Comparison of ENCODE assay signal across 9 cellular contexts in the genomic region with DNA sequence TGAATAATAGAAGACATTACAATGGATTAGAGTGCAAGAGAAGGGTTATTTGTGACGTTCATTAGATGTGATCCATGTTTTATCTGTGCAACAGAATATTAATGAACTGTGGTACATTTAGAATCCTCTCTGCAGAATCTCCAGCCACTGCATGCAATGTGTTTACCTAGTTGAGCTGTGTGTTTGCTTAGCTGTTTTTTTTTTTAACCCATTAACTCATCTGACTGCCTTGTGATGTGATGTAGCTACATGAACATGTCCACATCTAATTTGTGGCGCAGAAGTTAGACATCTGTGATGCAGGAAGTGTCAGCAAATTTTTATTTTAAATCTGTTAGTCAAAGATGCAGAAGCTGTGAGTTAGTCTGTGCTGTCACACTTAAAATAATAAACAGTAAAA.
DNase-seq lines count a peak whose midpoint lies in the region; ATAC-seq and TF ChIP-seq lines count a peak whose summit lies in the region.
"Had no signal": no experiment of that assay in that cellular context is flagged by ENCODE, and none has a peak within 500 bp of the region (broad histone marks: within the 10 kb centered on the region; RNA-seq: fewer than 3 reads in every experiment).

No MANE protein-coding gene starts in this region.

- WGBS in aorta, 2 donors = 15 to 22% methylated on average over 2 of the region's 2 CpGs

- H3K27me3 ChIP-seq in cardiac muscle cell (no peaks in the 10 kb centered on the region), dorsolateral prefrontal cortex (no peaks in the 10 kb centered on the region), aorta (ENCODE audit: control insufficient read depth in 1 of 2, insufficient read depth in 2 of 2, low read length in 1 of 2) (no peaks in the 10 kb centered on the region)

- H3K4me3 ChIP-seq in cardiac muscle cell (peak overlapping the region; percentile 36), dorsolateral prefrontal cortex (peak overlapping the region; percentile 16 to 72 (median 55)), aorta (ENCODE audit: low read length in 2 of 2) (peak overlapping the region; percentile 51 to 92)

- intact Hi-C loops in Right ventricle myocardium inferior (cut with DNase I) = loop anchor here (5.0 kb wide), 3 partner anchors 67 to 132 kb away; no protein-coding TSS in a partner anchor
- intact Hi-C loops in dorsolateral prefrontal cortex (cut with DNase I) = no loop called here
- intact Hi-C loops in aorta (cut with DNase I) = loop anchor here in 1 of 2 donors (2.0 kb wide), 1 partner anchor 45 kb away; no protein-coding TSS in a partner anchor
- intact Hi-C loops in activated naive CD4-positive, alpha-beta T cell treated with anti-CD3 and anti-CD28 coated beads for 36 hours (cut with micrococcal nuclease) = no loop called here

- H3K27me3 Mint-ChIP-seq in mesothelial cell of epicardium (ENCODE audit: low read depth) = no peaks in the 10 kb centered on the region
- H3K27me3 Mint-ChIP-seq in activated naive CD4-positive, alpha-beta T cell treated with anti-CD3 and anti-CD28 coated beads for 36 hours (ENCODE audit: low read depth) = peaks cover 3% of the 10 kb centered on the region

- CTCF ChIA-PET in activated naive CD4-positive, alpha-beta T cell treated with anti-CD3 and anti-CD28 coated beads for 36 hours (lab: Charles Lee) = interaction anchor here (0.9 kb wide), 1 partner anchor 11 kb away, joined by 3 read pairs; no protein-coding TSS in a partner anchor

- H3K27ac ChIP-seq in cardiac muscle cell = peak overlapping the region; percentile 93
- peak overlapping the region in 57 of 59 donors; percentile 3 to 84 (median 69) for H3K27ac ChIP-seq in dorsolateral prefrontal cortex
- H3K27ac ChIP-seq in aorta (ENCODE audit: low read depth in 1 of 2, low read length in 2 of 2) = no peak overlapping the region

- peaks cover 49% of the 10 kb centered on the region for H3K4me1 ChIP-seq in cardiac muscle cell (ENCODE audit: low read depth)
- H3K4me1 ChIP-seq in aorta (ENCODE audit: control insufficient read depth in 1 of 2, insufficient read depth in 2 of 2, low read length in 2 of 2) = peaks cover 1 to 2% of the 10 kb centered on the region in 2 donors

- TF ChIP-seq CTCF in cardiac muscle cell (IDR thresholded peaks at IDR 0.05; ENCODE audit: low read depth, low read length) = no peak
- TF ChIP-seq CTCF in dorsolateral prefrontal cortex (IDR thresholded peaks at IDR 0.05 in 54 of 56, conservative IDR thresholded peaks at IDR 0.05 in 2 of 56; ENCODE audit: low read depth in 1 of 56, partially characterized antibody in 56 of 56) = no peak
- no peak for TF ChIP-seq CTCF in mesothelial cell of epicardium (IDR thresholded peaks at IDR 0.05; ENCODE audit: unreplicated experiment)

- peak overlapping the region; percentile 49 for H3K27ac Mint-ChIP-seq in mesothelial cell of epicardium
- H3K27ac Mint-ChIP-seq in activated naive CD4-positive, alpha-beta T cell treated with anti-CD3 and anti-CD28 coated beads for 36 hours = no peak overlapping the region
- H3K27ac Mint-ChIP-seq: activated naive CD4-positive, alpha-beta T cell treated with anti-CD3 and anti-CD28 coated beads, Interleukin-2, amount 50 U/mL, for 24 hours had no signal

- peaks cover 38% of the 10 kb centered on the region for H3K4me1 Mint-ChIP-seq in mesothelial cell of epicardium
- H3K4me1 Mint-ChIP-seq in activated naive CD4-positive, alpha-beta T cell treated with anti-CD3 and anti-CD28 coated beads for 36 hours (ENCODE audit: low read depth) = no peaks in the 10 kb centered on the region
- H3K4me1 Mint-ChIP-seq: activated naive CD4-positive, alpha-beta T cell treated with anti-CD3 and anti-CD28 coated beads, Interleukin-2, amount 50 U/mL, for 24 hours had no signal

- no peaks in the 10 kb centered on the region for H3K9me3 Mint-ChIP-seq in mesothelial cell of epicardium
- H3K9me3 Mint-ChIP-seq in activated naive CD4-positive, alpha-beta T cell treated with anti-CD3 and anti-CD28 coated beads for 36 hours = no peaks in the 10 kb centered on the region
- H3K9me3 Mint-ChIP-seq: activated naive CD4-positive, alpha-beta T cell treated with anti-CD3 and anti-CD28 coated beads, Interleukin-2, amount 50 U/mL, for 24 hours had no signal

- H3K9me3 ChIP-seq in cardiac muscle cell (ENCODE audit: low read depth) = no peaks in the 10 kb centered on the region
- no peaks in the 10 kb centered on the region for H3K9me3 ChIP-seq in aorta (ENCODE audit: control insufficient read depth, low read length)

- DNase-seq in cardiac muscle cell (ENCODE audit: low read depth in 1 of 2, low spot score in 1 of 2) (no peak), Right ventricle myocardium inferior (ENCODE audit: missing footprints) (no peak), dorsolateral prefrontal cortex (no peak), mesothelial cell of epicardium (ENCODE audit: low spot score in 2 of 2, unreplicated experiment in 2 of 2) (no peak), aorta (no peak), dedifferentiated amniotic fluid mesenchymal stem cell (ENCODE audit: extremely low spot score) (no peak)
- DNase-seq in activated naive CD4-positive, alpha-beta T cell treated with anti-CD3 and anti-CD28 coated beads for 36 hours = no peak

- ATAC-seq in Right ventricle myocardium inferior (no peak), aorta (ENCODE audit: low FRiP score) (peak; percentile 5), GM19455 (IDR thresholded peaks at IDR 0.05; ENCODE audit: unreplicated experiment) (no peak)

- H3K4me3 Mint-ChIP-seq in mesothelial cell of epicardium = peak overlapping the region; percentile 60
- no peak overlapping the region for H3K4me3 Mint-ChIP-seq in activated naive CD4-positive, alpha-beta T cell treated with anti-CD3 and anti-CD28 coated beads for 36 hours
- H3K4me3 Mint-ChIP-seq: activated naive CD4-positive, alpha-beta T cell treated with anti-CD3 and anti-CD28 coated beads, Interleukin-2, amount 50 U/mL, for 24 hours had no signal

- no peaks in the 10 kb centered on the region for H3K36me3 Mint-ChIP-seq in mesothelial cell of epicardium
- H3K36me3 Mint-ChIP-seq in activated naive CD4-positive, alpha-beta T cell treated with anti-CD3 and anti-CD28 coated beads for 36 hours (ENCODE audit: low read depth) = no peaks in the 10 kb centered on the region
- H3K36me3 Mint-ChIP-seq: activated naive CD4-positive, alpha-beta T cell treated with anti-CD3 and anti-CD28 coated beads, Interleukin-2, amount 50 U/mL, for 24 hours had no signal

- H3K36me3 ChIP-seq in cardiac muscle cell (no peaks in the 10 kb centered on the region), aorta (ENCODE audit: control insufficient read depth in 1 of 2, insufficient read depth in 2 of 2, low read length in 1 of 2) (no peaks in the 10 kb centered on the region)

Comparison
In these comparisons a context has a peak if more than half of its experiments do, and no peak if none do; other contexts are left out.
1. H3K27ac ChIP-seq: peak in cardiac muscle cell (single experiment) and dorsolateral prefrontal cortex (57 of 59); none in aorta (0 of 2).
2. Peak in every context shown above with its lines, with median percentiles within 50 percentile points of each other: H3K4me3 ChIP-seq.